8 cellular contexts compared by ENCODE assay signal in the genomic region with DNA sequence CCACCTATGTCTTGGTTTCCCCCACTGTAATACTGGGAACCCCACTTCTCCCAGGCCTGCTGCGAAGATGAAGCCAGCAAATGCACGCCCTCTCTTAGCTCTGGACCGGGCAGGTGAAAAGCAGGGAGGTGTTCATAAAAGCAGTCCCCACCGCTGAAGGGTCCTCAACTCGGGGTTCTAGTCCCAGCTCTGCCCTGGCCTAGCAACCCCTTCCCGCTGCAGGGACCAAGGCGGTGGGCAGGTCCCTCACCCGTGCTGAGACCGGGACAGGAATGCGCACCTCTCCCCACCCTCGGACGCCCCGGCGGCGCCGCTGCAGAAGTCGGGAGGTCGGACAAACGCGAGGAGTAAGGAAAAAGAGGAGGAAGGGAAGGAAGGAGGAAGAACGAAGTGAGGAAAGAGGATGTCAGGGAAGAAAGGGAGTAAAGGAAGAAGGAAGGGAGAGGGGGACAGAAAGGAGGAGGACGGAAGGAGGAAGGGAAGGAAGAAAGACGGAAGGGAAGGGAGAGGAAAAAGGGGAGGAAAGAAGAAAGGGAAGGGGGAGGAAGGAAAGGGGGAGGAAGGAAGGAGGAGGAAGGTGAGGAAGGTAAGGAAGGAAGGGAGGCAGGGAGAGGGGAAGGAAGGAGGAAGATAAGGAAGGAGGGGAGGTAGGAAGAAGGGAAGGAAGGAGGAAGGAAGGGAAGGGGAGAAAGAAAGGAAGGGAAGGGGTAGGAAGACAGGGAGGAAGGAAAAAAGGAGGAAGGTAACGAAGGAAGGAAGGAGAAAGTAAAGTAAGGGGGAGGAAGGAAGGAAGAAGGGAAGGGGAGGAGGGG. TPM values are rescaled to one million over a fixed set of nuclear protein-coding genes. Genes with fewer than 3 reads are reported as not detected.
A peak's percentile ranks its signal among the peaks of the same experiment; 100 is the strongest.
DNase-seq lines count a peak whose midpoint lies in the region; ATAC-seq and TF ChIP-seq lines count a peak whose summit lies in the region.

No MANE protein-coding gene starts in this region.

- H3K4me1 ChIP-seq in KMS-11 (ENCODE audit: low read depth, poor library complexity, severe bottlenecking) (peaks cover 14% of the 10 kb centered on the region), mammary epithelial cell (ENCODE audit: insufficient read depth, low read length) (peaks cover 5% of the 10 kb centered on the region), mesodermal cell (ENCODE audit: control insufficient read depth, insufficient read depth, low read length, poor library complexity, severe bottlenecking) (no peaks in the 10 kb centered on the region), vagina (peaks cover 17% of the 10 kb centered on the region)

- ATAC-seq in GM21526 (IDR thresholded peaks at IDR 0.05; ENCODE audit: low FRiP score, unreplicated experiment) (no peak), GM18511 (IDR thresholded peaks at IDR 0.05; ENCODE audit: unreplicated experiment) (no peak)

- intact Hi-C loops in mammary epithelial cell (cut with micrococcal nuclease) (loop anchor here (5.0 kb wide), 1 partner anchor 175 kb away; a partner anchor contains a TSS), vagina (cut with DNase I) (no loop called here)

- no peaks in the 10 kb centered on the region for H4K20me1 ChIP-seq in KMS-11 (ENCODE audit: insufficient read depth)
- no peaks in the 10 kb centered on the region for H4K20me1 ChIP-seq in mammary epithelial cell (ENCODE audit: insufficient read depth, low read length)

- TF ChIP-seq POLR2A in vagina (IDR thresholded peaks at IDR 0.05): no peak

- TF ChIP-seq CTCF in KMS-11 (conservative IDR thresholded peaks at IDR 0.05; ENCODE audit: low read depth, low read length) (no peak), mammary epithelial cell (conservative IDR thresholded peaks at IDR 0.05 in 1 of 2, IDR thresholded peaks at IDR 0.05 in 1 of 2; ENCODE audit: extremely low read depth in 1 of 2, insufficient read depth in 1 of 2, low read depth in 1 of 2, low read length in 2 of 2) (no peak), vagina (IDR thresholded peaks at IDR 0.05) (no peak)

- no peaks in the 10 kb centered on the region for H3K9me3 ChIP-seq in mammary epithelial cell (replicated peaks; ENCODE audit: insufficient read depth, low read length)
- H3K9me3 ChIP-seq in mesodermal cell (ENCODE audit: control insufficient read depth, low read length): no peaks in the 10 kb centered on the region
- no peaks in the 10 kb centered on the region for H3K9me3 ChIP-seq in vagina

- CTCF ChIA-PET in mammary epithelial cell (lab: Charles Lee; ENCODE audit: low non-redundant PET): no interaction called here

- H3K36me3 ChIP-seq in KMS-11 (ENCODE audit: insufficient read depth): no peaks in the 10 kb centered on the region
- peaks cover 6% of the 10 kb centered on the region for H3K36me3 ChIP-seq in mammary epithelial cell (ENCODE audit: insufficient read depth, low read length)
- H3K36me3 ChIP-seq in mesodermal cell (ENCODE audit: control insufficient read depth, insufficient read depth, low read length): peaks cover 12% of the 10 kb centered on the region
- H3K36me3 ChIP-seq in vagina: peaks cover 0 to 10% of the 10 kb centered on the region in 2 donors

- H3K79me2 ChIP-seq in KMS-11 (ENCODE audit: insufficient read depth, low read depth) (no peaks in the 10 kb centered on the region), mammary epithelial cell (ENCODE audit: insufficient read depth, low read length) (peaks cover 44% of the 10 kb centered on the region)

- no TSS peak for BruUV-seq in mammary epithelial cell (replicated peaks; lab: Mats Ljungman, UMichigan)

- H2AFZ ChIP-seq in KMS-11 (ENCODE audit: low read depth) (no peak overlapping the region), mammary epithelial cell (ENCODE audit: low read depth, low read length) (peak overlapping the region; percentile 92)

- dilution Hi-C loops in mammary epithelial cell (cut with HindIII; ENCODE audit: low sequenced_read_pairs): no loop called here

- H3K27me3 ChIP-seq in KMS-11 (ENCODE audit: insufficient read depth, low read depth) (no peaks in the 10 kb centered on the region), mammary epithelial cell (ENCODE audit: insufficient read depth, low read length) (no peaks in the 10 kb centered on the region), vagina (no peaks in the 10 kb centered on the region)

- in situ Hi-C loops in mammary epithelial cell (cut with MboI; ENCODE audit: low sequenced_read_pairs in 2 of 2): no loop called here

- H3K27ac ChIP-seq in KMS-11 (no peak overlapping the region), mammary epithelial cell (ENCODE audit: insufficient read depth, low read depth, low read length) (peak overlapping the region; percentile 33), mesodermal cell (ENCODE audit: low read depth, low read length, severe bottlenecking) (no peak overlapping the region), vagina (peak overlapping the region; percentile 71)

- H3K9ac ChIP-seq in KMS-11 (peak overlapping the region; percentile 15; the same call in 1 of the 2 replicates), mammary epithelial cell (ENCODE audit: insufficient read depth, low read length) (peak overlapping the region; percentile 62)

- 33% methylated on average over 7 of the region's 24 CpGs for WGBS in mammary epithelial cell (ENCODE audit: low coverage, missing lambda C conversion rate)
- WGBS in mesodermal cell (ENCODE audit: insufficient coverage in 2 of 2), 2 experiments: 1% methylated on average over 11 to 19 of the region's 24 CpGs

- DNase-seq in Daoy (ENCODE audit: low read depth): peak; percentile 25
- DNase-seq in mammary epithelial cell: peak; percentile 12
- peak in 1 of 2 donors; percentile 86 for DNase-seq in vagina (ENCODE audit: extremely low spot score in 2 of 2)
- no peak for DNase-seq in NCI-H187 (lab: John Stamatoyannopoulos, UW)

- H3K4me3 ChIP-seq in KMS-11 (IDR thresholded peaks at IDR 0.05; ENCODE audit: insufficient read depth, low read depth, low read length) (no peak overlapping the region), mammary epithelial cell (replicated peaks in 1 of 3; ENCODE audit: insufficient read depth in 1 of 3, low read depth in 2 of 3, low read length in 3 of 3) (peak overlapping the region; percentile 63 to 94 (median 80)), mesodermal cell (ENCODE audit: extremely low read depth, insufficient read depth, low read length, poor library complexity, severe bottlenecking) (peak overlapping the region; percentile 74), vagina (peak overlapping the region; percentile 85 to 96)

- H3K4me2 ChIP-seq in KMS-11: peak overlapping the region; percentile 67
- peak overlapping the region; percentile 93 for H3K4me2 ChIP-seq in mammary epithelial cell (ENCODE audit: insufficient read depth, low read depth, low read length)

RNA-seq across cellular contexts. Expression of a gene that starts 0.7 kb away (rescaled TPM):
- 38.9 and 53.5 TPM in 2 replicates for total RNA-seq in Daoy (2014; rRNA removed; shearing (Covaris generic))
- total RNA-seq in mammary epithelial cell: 10 to 100 TPM; 31.2 to 45.0 TPM
- polyA plus RNA-seq in mammary epithelial cell: 15.1 TPM
- polyA minus RNA-seq in mammary epithelial cell: 34.8 TPM
- polyA plus RNA-seq in mesodermal cell (2013, experiment 1 of 2): 18.4 TPM
- 18.7 TPM for polyA plus RNA-seq in mesodermal cell (2013, experiment 2 of 2)
- total RNA-seq in vagina: 9.1 TPM

RNA-seq across cellular contexts. Expression of a gene that starts 0.9 kb away (rescaled TPM):
- 4.6 and 11.4 TPM in 2 replicates for total RNA-seq in Daoy (2014; rRNA removed; shearing (Covaris generic))
- 1 to 10 TPM; 2.0 to 3.0 TPM for total RNA-seq in mammary epithelial cell
- polyA plus RNA-seq in mammary epithelial cell: 0.57 TPM
- not detected for polyA minus RNA-seq in mammary epithelial cell
- 3.2 TPM for polyA plus RNA-seq in mesodermal cell (2013, experiment 1 of 2)
- polyA plus RNA-seq in mesodermal cell (2013, experiment 2 of 2): 3.1 TPM
- 6.4 TPM for total RNA-seq in vagina

Comparison
In these comparisons a context has a peak if more than half of its experiments do, and no peak if none do; other contexts are left out.
1. DNase-seq: peak in Daoy (single experiment) and mammary epithelial cell (single experiment); none in NCI-H187 (0 of 2).
2. H3K27ac ChIP-seq: peak in mammary epithelial cell (single experiment) and vagina (single experiment); none in KMS-11 (single experiment) and mesodermal cell (single experiment).